27 cellular contexts compared by ENCODE assay signal in the genomic region with DNA sequence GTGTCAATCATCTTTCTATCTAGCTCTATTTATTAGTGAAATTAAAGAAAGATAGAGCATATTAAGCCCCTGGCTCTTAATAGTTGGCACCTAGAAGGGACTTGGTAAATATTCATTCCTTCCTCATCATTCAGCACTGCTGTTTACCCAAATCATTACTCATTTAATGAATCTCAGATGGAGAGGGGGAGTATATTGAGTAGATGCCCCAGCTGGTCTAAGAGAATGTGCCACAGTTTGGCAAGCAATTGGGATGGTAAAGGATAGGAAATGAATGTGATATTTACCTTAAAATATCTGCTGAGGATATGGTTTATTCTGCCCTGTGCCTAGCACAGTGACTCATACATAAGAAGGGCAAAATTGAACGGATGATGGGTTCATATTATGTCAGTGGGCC.
"Had no signal": no experiment of that assay in that cellular context is flagged by ENCODE, and none has a peak within 500 bp of the region (broad histone marks: within the 10 kb centered on the region; RNA-seq: fewer than 3 reads in every experiment).

No MANE protein-coding gene starts in this region.

- H3K27ac Mint-ChIP-seq: activated naive CD4-positive, alpha-beta T cell treated with anti-CD3 and anti-CD28 coated beads for 36 hours; activated naive CD8-positive, alpha-beta T cell treated with anti-CD3 and anti-CD28 coated beads, Interleukin-2, amount 10 ng/mL, durations not matched to agents 7 days and 5 days; activated T-cell treated with anti-CD3 and anti-CD28 coated beads, Interleukin-2, amount 50 U/mL, for 24 hours; effector memory CD8-positive, alpha-beta T cell; naive thymus-derived CD4-positive, alpha-beta T cell; stimulated activated naive B cell treated with anti-CD40 and anti-IgM and Interleukin-4, amounts not matched to agents 10 μg/mL and 1 μg/mL and 100 μg/mL, for 72 hours; T-helper 1 cell treated with Interleukin-12 subunit alpha and Interleukin-12 subunit beta and Interleukin-4 antibody, amounts not matched to agents 30 μg/mL and 1 μg/mL, for 36 hours; WTC11 had no signal

- H3K4me1 ChIP-seq: breast epithelium, colonic mucosa had no signal

- FAIRE-seq: endothelial cell of umbilical vein, frontal cortex had no signal

- H3K27me3 Mint-ChIP-seq: activated naive CD8-positive, alpha-beta T cell treated with anti-CD3 and anti-CD28 coated beads, Interleukin-2, amount 10 ng/mL, durations not matched to agents 7 days and 5 days; activated T-cell treated with anti-CD3 and anti-CD28 coated beads, Interleukin-2, amount 50 U/mL, for 24 hours; effector memory CD8-positive, alpha-beta T cell; naive thymus-derived CD4-positive, alpha-beta T cell; stimulated activated naive B cell treated with anti-CD40 and anti-IgM and Interleukin-4, amounts not matched to agents 10 μg/mL and 1 μg/mL and 100 μg/mL, for 72 hours had no signal

- H3K36me3 ChIP-seq: breast epithelium, colonic mucosa, left lung, thoracic aorta had no signal

- H3K4me3 Mint-ChIP-seq: activated naive CD4-positive, alpha-beta T cell treated with anti-CD3 and anti-CD28 coated beads for 36 hours; activated naive CD8-positive, alpha-beta T cell treated with anti-CD3 and anti-CD28 coated beads, Interleukin-2, amount 10 ng/mL, durations not matched to agents 7 days and 5 days; activated T-cell treated with anti-CD3 and anti-CD28 coated beads, Interleukin-2, amount 50 U/mL, for 24 hours; effector memory CD8-positive, alpha-beta T cell; naive thymus-derived CD4-positive, alpha-beta T cell; neural crest cell; stimulated activated naive B cell treated with anti-CD40 and anti-IgM and Interleukin-4, amounts not matched to agents 10 μg/mL and 1 μg/mL and 100 μg/mL, for 72 hours; T-helper 1 cell treated with Interleukin-12 subunit alpha and Interleukin-12 subunit beta and Interleukin-4 antibody, amounts not matched to agents 30 μg/mL and 1 μg/mL, for 36 hours; WTC11 had no signal

- H3K4me3 ChIP-seq: breast epithelium, colonic mucosa, dorsolateral prefrontal cortex, left lung, lung, right lobe of liver, skin epidermis, thoracic aorta had no signal

- ATAC-seq: effector memory CD8-positive, alpha-beta T cell; left lung; naive thymus-derived CD4-positive, alpha-beta T cell; right lobe of liver; stimulated activated naive B cell treated with anti-CD40 and anti-IgM and Interleukin-4, amounts not matched to agents 10 μg/mL and 1 μg/mL and 100 μg/mL, for 72 hours; WTC11 had no signal

- H3K27ac ChIP-seq: breast epithelium, colonic mucosa, dorsolateral prefrontal cortex, left lung, right lobe of liver, skin epidermis, thoracic aorta had no signal

- H3K9me3 ChIP-seq: breast epithelium, colonic mucosa, left lung, right lobe of liver, thoracic aorta had no signal

- H3K27me3 ChIP-seq: breast epithelium, colonic mucosa, dorsolateral prefrontal cortex, left lung, right lobe of liver had no signal

- DNase-seq: activated CD8-positive, alpha-beta memory T cell treated with anti-CD3 and anti-CD28 coated beads, Interleukin-2, amount 50 U/mL, for 4 hours; activated naive CD4-positive, alpha-beta T cell treated with anti-CD3 and anti-CD28 coated beads for 36 hours; activated naive CD8-positive, alpha-beta T cell treated with anti-CD3 and anti-CD28 coated beads, Interleukin-2, amount 10 ng/mL, durations not matched to agents 7 days and 5 days; activated T-cell treated with anti-CD3 and anti-CD28 coated beads, Interleukin-2, amount 50 U/mL, for 24 hours; amniotic stem cell; colonic mucosa; dorsolateral prefrontal cortex; effector memory CD8-positive, alpha-beta T cell; hippocampal formation; kidney glomerular epithelial cell; left lung; naive thymus-derived CD4-positive, alpha-beta T cell; occipital lobe; posterior cingulate gyrus; right lobe of liver; stimulated activated CD4-positive, alpha-beta T cell treated with anti-CD3 and anti-CD28 coated beads, Interleukin-15, amount 100 ng/mL, for 24 hours; stimulated activated naive B cell treated with anti-CD40 and anti-IgM and Interleukin-4, amounts not matched to agents 10 μg/mL and 1 μg/mL and 100 μg/mL, for 72 hours; T1000 had no signal
